8 cellular contexts compared by ENCODE assay signal in genomic region chr11:108224908-108225786, GRCh38. TPM values are rescaled to one million over a fixed set of nuclear protein-coding genes. Genes with fewer than 3 reads are reported as not detected.
DNase-seq lines count a peak whose midpoint lies in the region; ATAC-seq and TF ChIP-seq lines count a peak whose summit lies in the region.

No MANE protein-coding gene starts in this region.

- intact Hi-C loops in psoas muscle (cut with DNase I) = loop anchor here (5.0 to 10.0 kb wide), 2 partner anchors 103 to 220 kb away; partner anchors contain the start of genes ACAT1 (in 2 of the 2) and CUL5 (in 1 of the 2)

- DNase-seq in GM12864 (ENCODE audit: low read depth) (peak; percentile 49), NT2/D1 (ENCODE audit: low read depth, low spot score) (no peak), chondrocyte (ENCODE audit: low spot score) (no peak), psoas muscle (no peak), NCI-H1694 treated with DMSO at 0.1 percent for 48 hours (lab: John Stamatoyannopoulos, UW) (no peak), SKM-1 (lab: John Stamatoyannopoulos, UW; ENCODE audit: unreplicated experiment) (no peak), islet precursor cell (no peak)

- TF ChIP-seq CTCF in GM12864 (IDR thresholded peaks at IDR 0.05; ENCODE audit: low read depth, low read length, missing control alignments) = no peak
- TF ChIP-seq CTCF in chondrocyte (IDR thresholded peaks at IDR 0.05) = no peak
- no peak for TF ChIP-seq CTCF in psoas muscle (IDR thresholded peaks at IDR 0.05)

- H3K27me3 ChIP-seq in NT2/D1 (ENCODE audit: insufficient read depth, insufficient read length) (no peaks in the 10 kb centered on the region), psoas muscle (ENCODE audit: insufficient read depth in 3 of 3, low read length in 2 of 3) (no peaks in the 10 kb centered on the region)

- H3K4me1 ChIP-seq in NT2/D1 (ENCODE audit: insufficient read depth, insufficient read length) = peaks cover 3% of the 10 kb centered on the region
- H3K4me1 ChIP-seq in psoas muscle = peaks cover 16% of the 10 kb centered on the region

- H3K9me3 Mint-ChIP-seq in chondrocyte (ENCODE audit: low read depth) = no peaks in the 10 kb centered on the region

- peak overlapping the region; percentile 88 for H3K4me3 ChIP-seq in GM12864 (ENCODE audit: low read depth, low read length)
- peak overlapping the region; percentile 12 for H3K4me3 ChIP-seq in NT2/D1 (ENCODE audit: insufficient read length, low read depth)
- H3K4me3 ChIP-seq in psoas muscle = peak overlapping the region; percentile 85

- peaks cover 28% of the 10 kb centered on the region for H3K36me3 ChIP-seq in NT2/D1 (ENCODE audit: insufficient read depth, insufficient read length, low read length)
- peaks cover 0 to 28% of the 10 kb centered on the region in 2 donors for H3K36me3 ChIP-seq in psoas muscle (ENCODE audit: insufficient read depth in 1 of 2, low read depth in 1 of 2)

- H3K4me1 Mint-ChIP-seq in chondrocyte (ENCODE audit: low read depth) = peaks cover 20% of the 10 kb centered on the region

- ATAC-seq in psoas muscle = no peak
- ATAC-seq in HG03432 (IDR thresholded peaks at IDR 0.05; ENCODE audit: unreplicated experiment) = no peak

- 92 to 93% (median 92%) methylated on average over 14 of the region's 14 CpGs for WGBS in psoas muscle, 3 donors

- H3K4me3 Mint-ChIP-seq in chondrocyte (ENCODE audit: unreplicated experiment) = no peak overlapping the region

- H3K27ac Mint-ChIP-seq in chondrocyte (ENCODE audit: unreplicated experiment) = peak overlapping the region; percentile 64

- no peaks in the 10 kb centered on the region for H3K27me3 Mint-ChIP-seq in chondrocyte (ENCODE audit: low read depth)

- H3K9ac ChIP-seq in NT2/D1 (ENCODE audit: insufficient read length, low read depth) = no peak overlapping the region

- H3K9me3 ChIP-seq in NT2/D1 (ENCODE audit: insufficient read depth, low read length) (no peaks in the 10 kb centered on the region), psoas muscle (no peaks in the 10 kb centered on the region)

- peak overlapping the region; percentile 11 for H3K27ac ChIP-seq in psoas muscle

- peaks cover 7% of the 10 kb centered on the region for H3K36me3 Mint-ChIP-seq in chondrocyte (ENCODE audit: low read depth)

RNA-seq across cellular contexts. Expression of gene ATM, which starts 2.3 kb away (rescaled TPM):
- total RNA-seq in chondrocyte (57.0 to 89.5 TPM (median 59.5 TPM) in 3 replicates), psoas muscle (10 to 100 TPM; 14.9 to 22.7 (median 17.2) TPM)
- polyA plus RNA-seq in psoas muscle = 1 to 10 TPM; 5.6 to 8.3 (median 7.0) TPM

RNA-seq across cellular contexts. Expression of gene NPAT, which starts 2.7 kb away (rescaled TPM):
- total RNA-seq in chondrocyte = 9.7 to 15.3 TPM (median 9.8 TPM) in 3 replicates
- 1 to 10 TPM; 5.1 to 6.9 (median 6.5) TPM for total RNA-seq in psoas muscle
- 1 to 10 TPM; 2.0 to 4.8 (median 3.8) TPM for polyA plus RNA-seq in psoas muscle

Comparison
In these comparisons a context has a peak if more than half of its experiments do, and no peak if none do; other contexts are left out.
1. H3K4me3 ChIP-seq: peak in every context shown above with its lines; median percentile 88 in GM12864; 85 in psoas muscle; 12 in NT2/D1.